ENCODE assay signal across 10 cellular contexts in the genomic region with DNA sequence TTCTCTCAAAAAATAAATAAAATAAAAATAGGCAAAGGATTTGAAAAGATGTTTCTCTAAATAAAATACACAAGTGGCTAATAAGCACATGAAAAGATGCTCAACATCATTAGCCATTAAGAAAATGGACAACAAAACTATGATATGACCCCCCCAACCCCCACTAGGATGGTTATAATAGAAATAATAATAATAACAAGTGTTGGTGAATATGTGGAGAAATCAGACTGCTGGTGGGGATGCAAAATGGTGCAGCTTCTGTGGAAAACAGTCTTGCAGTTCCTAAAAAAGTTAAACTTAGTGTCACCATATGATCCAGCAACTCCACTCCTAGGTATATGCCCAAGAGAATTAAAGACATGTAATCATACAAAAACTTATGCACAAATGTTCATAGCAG. TPM values are rescaled to one million over a fixed set of nuclear protein-coding genes. Genes with fewer than 3 reads are reported as not detected.
"Had no signal": no experiment of that assay in that cellular context is flagged by ENCODE, and none has a peak within 500 bp of the region (broad histone marks: within the 10 kb centered on the region; RNA-seq: fewer than 3 reads in every experiment).

No MANE protein-coding gene starts in this region.

- ATAC-seq: HepG2, K562 had no signal

- H3K4me2 ChIP-seq: KMS-11 had no signal

- DNase-seq: IMR-90, KBM-7, KG1 had no signal

- H3K4me3 ChIP-seq: K562 had no signal

- H3K27ac ChIP-seq: HL-60, KMS-11 had no signal

- H3K9ac ChIP-seq: KMS-11 had no signal

RNA-seq across cellular contexts. Expression of gene MYCBPAP, which starts 9.0 kb away (rescaled TPM):
- total RNA-seq: HT-29, HT1080, K562 had no signal
- polyA plus RNA-seq: K562 had no signal

RNA-seq across cellular contexts. Expression of gene CHAD, which starts 30.6 kb away (rescaled TPM):
- total RNA-seq: HepG2, HT-29, HT1080, IMR-90, K562 had no signal
- polyA plus RNA-seq: K562 had no signal

RNA-seq across cellular contexts. Expression of gene EPN3, which starts 33.3 kb away (rescaled TPM):
- total RNA-seq: HT1080, IMR-90 had no signal
- polyA plus RNA-seq: IgD-negative memory B cell, K562 had no signal
